Comparison of ENCODE assay signal across 22 cellular contexts in the genomic region with DNA sequence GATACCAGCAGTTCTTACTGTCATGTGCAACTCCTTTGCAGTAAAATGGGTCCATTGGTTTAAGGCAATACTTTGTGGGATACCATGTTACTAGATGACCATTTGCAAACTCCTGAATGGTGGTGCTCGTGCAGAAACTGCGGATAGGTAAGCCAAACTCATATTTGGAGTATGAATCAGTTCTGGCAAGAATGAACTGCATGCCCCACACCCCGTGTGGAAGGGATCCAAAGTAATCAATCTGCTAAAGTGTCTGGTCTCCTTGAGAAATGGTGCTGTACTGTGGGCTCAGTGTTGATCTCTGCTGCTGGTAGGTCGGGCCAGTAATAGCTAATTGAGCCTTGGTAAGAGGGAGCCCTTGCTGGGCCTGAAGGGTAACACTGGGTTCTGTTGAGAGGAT. TPM values are rescaled to one million over a fixed set of nuclear protein-coding genes. Genes with fewer than 3 reads are reported as not detected.
DNase-seq lines count a peak whose midpoint lies in the region; TF ChIP-seq lines count a peak whose summit lies in the region.
"Had no signal": no experiment of that assay in that cellular context is flagged by ENCODE, and none has a peak within 500 bp of the region (broad histone marks: within the 10 kb centered on the region; RNA-seq: fewer than 3 reads in every experiment).

No MANE protein-coding gene starts in this region.

- peak; percentile 50 for DNase-seq in HT1080 (ENCODE audit: low read depth)
- peak; percentile 11 for DNase-seq in astrocyte of the cerebellum (ENCODE audit: low read depth)
- peak; percentile 30 for DNase-seq in glomerular visceral epithelial cell (ENCODE audit: extremely low spot score)
- DNase-seq in renal cortical epithelial cell (ENCODE audit: low read depth), result peak; percentile 27
- no peak for DNase-seq in GM19240 (ENCODE audit: insufficient read length, low spot score)
- no peak for DNase-seq in NCI-H1436 treated with DMSO at 0.1 percent for 48 hours (lab: John Stamatoyannopoulos, UW)
- no peak for DNase-seq in AG20443 (ENCODE audit: low spot score)
- no peak for DNase-seq in NCI-H128 (lab: John Stamatoyannopoulos, UW; ENCODE audit: unreplicated experiment)
- DNase-seq: activated CD4-positive, CD25-positive, alpha-beta regulatory T cell treated with anti-CD3 and anti-CD28 coated beads, Interleukin-2, amount 50 U/mL, for 72 hours; activated CD8-positive, alpha-beta T cell treated with anti-CD3 and anti-CD28 coated beads, Interleukin-2, amount 10 ng/mL, durations not matched to agents 7 days and 5 days; activated gamma-delta T cell; activated naive CD8-positive, alpha-beta T cell treated with anti-CD3 and anti-CD28 coated beads, Interleukin-2, amount 10 ng/mL, durations not matched to agents 7 days and 5 days; effector CD4-positive, alpha-beta T cell; GM23248; heart left ventricle; Kasumi-1; left colon; NCI-H1930; NCI-H526; stimulated activated naive CD4-positive, alpha-beta T cell; testis; uterus had no signal

- in situ Hi-C loops in astrocyte of the cerebellum (cut with HindIII; ENCODE audit: low sequenced_read_pairs), result no loop called here

- no peak for TF ChIP-seq CTCF in astrocyte of the cerebellum (IDR thresholded peaks at IDR 0.05; ENCODE audit: low read depth, low read length, missing control alignments)

- no peak overlapping the region for H3K4me3 ChIP-seq in astrocyte of the cerebellum (ENCODE audit: low read depth, low read length)
- H3K4me3 ChIP-seq: GM23248, heart left ventricle, testis, uterus had no signal

RNA-seq across cellular contexts. Expression of gene TAB3, which starts 4.2 kb away (rescaled TPM):
- 18.6 and 22.0 TPM in 2 replicates for total RNA-seq in HT1080 (2014; rRNA removed; shearing (Covaris generic))
- 16.8 and 24.7 TPM in 2 replicates for polyA plus RNA-seq in HT1080 (2015; cell fraction: cytosol; rRNA removed)
- 18.0 and 21.8 TPM in 2 replicates for polyA plus RNA-seq in HT1080 (2015; cell fraction: nucleus; rRNA removed)
- total RNA-seq in renal cortical epithelial cell, result 20.1 and 31.0 TPM in 2 replicates

Comparison
In these comparisons a context has a peak if more than half of its experiments do, and no peak if none do; other contexts are left out.
1. DNase-seq: peak in HT1080 (single experiment), astrocyte of the cerebellum (single experiment), glomerular visceral epithelial cell (single experiment) and renal cortical epithelial cell (single experiment); none in GM19240 (single experiment), NCI-H1436 treated with DMSO at 0.1 percent for 48 hours (single experiment), AG20443 (single experiment) and NCI-H128 (single experiment).